21 cellular contexts compared by ENCODE assay signal in the genomic region with DNA sequence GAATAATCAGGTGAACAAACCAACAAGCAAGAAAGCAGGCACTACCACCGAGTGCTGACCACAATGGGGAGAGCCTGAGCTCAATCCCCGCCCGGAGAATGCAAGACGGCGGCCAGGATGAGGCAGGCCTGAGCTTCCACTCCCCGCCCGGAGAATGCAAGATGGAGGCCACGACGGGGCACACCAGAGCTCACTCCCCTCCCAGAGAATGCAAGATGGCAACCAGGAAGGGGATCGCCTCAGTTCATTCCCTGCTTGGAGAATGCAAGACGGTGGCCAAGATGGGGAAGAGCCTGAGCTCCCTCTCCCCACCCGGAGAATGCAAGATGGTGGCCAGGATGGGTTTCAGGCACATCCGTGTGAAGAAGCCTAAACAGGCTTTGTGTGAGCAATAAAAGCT. TPM values are rescaled to one million over a fixed set of nuclear protein-coding genes. Genes with fewer than 3 reads are reported as not detected.
DNase-seq lines count a peak whose midpoint lies in the region; ATAC-seq and TF ChIP-seq lines count a peak whose summit lies in the region.
"Had no signal": no experiment of that assay in that cellular context is flagged by ENCODE, and none has a peak within 500 bp of the region (broad histone marks: within the 10 kb centered on the region; RNA-seq: fewer than 3 reads in every experiment).

No MANE protein-coding gene starts in this region.

- H3K27me3 ChIP-seq in psoas muscle (ENCODE audit: insufficient read depth in 3 of 3, low read length in 2 of 3): peaks cover 0 to 37% (median 7%) of the 10 kb centered on the region in 3 donors
- H3K27me3 ChIP-seq: Peyer's patch had no signal

- no peak overlapping the region for H3K27ac Mint-ChIP-seq in chondrocyte (ENCODE audit: unreplicated experiment)

- ATAC-seq in left lobe of liver (no peak), psoas muscle (no peak)

- H3K36me3 Mint-ChIP-seq in chondrocyte (ENCODE audit: low read depth): no peaks in the 10 kb centered on the region

- no peaks in the 10 kb centered on the region for H3K4me1 ChIP-seq in psoas muscle
- H3K4me1 ChIP-seq: Peyer's patch had no signal

- no peak overlapping the region for H3K4me3 Mint-ChIP-seq in chondrocyte (ENCODE audit: unreplicated experiment)

- TF ChIP-seq CTCF in chondrocyte (IDR thresholded peaks at IDR 0.05) (no peak), psoas muscle (IDR thresholded peaks at IDR 0.05) (no peak)

- H3K36me3 ChIP-seq in psoas muscle (ENCODE audit: insufficient read depth in 1 of 2, low read depth in 1 of 2): no peaks in the 10 kb centered on the region
- H3K36me3 ChIP-seq: Peyer's patch had no signal

- H3K27ac ChIP-seq in psoas muscle: no peak overlapping the region
- H3K27ac ChIP-seq: C4-2B, GM23248, Peyer's patch, SK-N-MC had no signal

- peaks cover 12% of the 10 kb centered on the region for H3K4me1 Mint-ChIP-seq in chondrocyte (ENCODE audit: low read depth)

- 90 to 92% (median 92%) methylated on average over 13 of the region's 13 CpGs for WGBS in psoas muscle, 3 donors

- DNase-seq in RPMI8226 (peak; percentile 1), chondrocyte (ENCODE audit: low spot score) (peak; percentile 68), left lobe of liver (ENCODE audit: low spot score) (peak; percentile 11), posterior vena cava (ENCODE audit: low spot score) (peak; percentile 53), pons (ENCODE audit: low spot score) (no peak), psoas muscle (no peak), GM03348 (ENCODE audit: low spot score) (no peak)
- DNase-seq: ACHN, AML-193, COR-L47, DMS153, GDM1, GM23248, KBM-7, NCI-H1105 treated with DMSO at 0.1 percent for 48 hours, NCI-H1694 treated with DMSO at 0.1 percent for 48 hours, SHP77 had no signal

- H3K27me3 Mint-ChIP-seq in chondrocyte (ENCODE audit: low read depth): peaks cover 44% of the 10 kb centered on the region

- intact Hi-C loops in posterior vena cava (cut with DNase I) (no loop called here), psoas muscle (cut with DNase I) (no loop called here)

- H3K9me3 ChIP-seq in psoas muscle: no peaks in the 10 kb centered on the region
- H3K9me3 ChIP-seq: Peyer's patch had no signal

- H3K9me3 Mint-ChIP-seq in chondrocyte (ENCODE audit: low read depth): no peaks in the 10 kb centered on the region

- H3K4me3 ChIP-seq in psoas muscle: no peak overlapping the region
- H3K4me3 ChIP-seq: GM23248, Peyer's patch, SK-N-MC had no signal

RNA-seq across cellular contexts. Expression of a gene that starts 24.7 kb away (rescaled TPM):
- total RNA-seq in chondrocyte: 40.2 to 44.5 TPM (median 42.4 TPM) in 3 replicates
- 4.6 TPM for total RNA-seq in left lobe of liver
- 10 to 100 TPM; 18.8 to 25.3 TPM for total RNA-seq in posterior vena cava
- 10 to 100 TPM; 19.1 to 22.2 (median 20.2) TPM for total RNA-seq in psoas muscle
- 10 to 100 TPM; 13.3 to 18.9 (median 15.8) TPM for polyA plus RNA-seq in psoas muscle

RNA-seq across cellular contexts. Expression of a gene that starts 39.7 kb away (rescaled TPM):
- 1.1 to 1.4 TPM (median 1.4 TPM) in 3 replicates for total RNA-seq in chondrocyte
- total RNA-seq in left lobe of liver: 0.33 TPM
- total RNA-seq in posterior vena cava: 1 to 10 TPM; 1.1 to 2.9 TPM
- 1 to 10 TPM in 3 of 4 donors, under 1 TPM in 1; 0.67 to 1.3 (median 1.1) TPM for total RNA-seq in psoas muscle
- polyA plus RNA-seq in psoas muscle: under 1 TPM; 0.47 to 0.97 (median 0.73) TPM
- total RNA-seq: Daoy had no signal

Comparison
In these comparisons a context has a peak if more than half of its experiments do, and no peak if none do; other contexts are left out.
1. DNase-seq: peak in RPMI8226 (single experiment), chondrocyte (single experiment), left lobe of liver (single experiment) and posterior vena cava (single experiment); none in pons (single experiment), psoas muscle (0 of 2) and GM03348 (single experiment).